ENCODE assay signal across 15 cellular contexts in the genomic region with DNA sequence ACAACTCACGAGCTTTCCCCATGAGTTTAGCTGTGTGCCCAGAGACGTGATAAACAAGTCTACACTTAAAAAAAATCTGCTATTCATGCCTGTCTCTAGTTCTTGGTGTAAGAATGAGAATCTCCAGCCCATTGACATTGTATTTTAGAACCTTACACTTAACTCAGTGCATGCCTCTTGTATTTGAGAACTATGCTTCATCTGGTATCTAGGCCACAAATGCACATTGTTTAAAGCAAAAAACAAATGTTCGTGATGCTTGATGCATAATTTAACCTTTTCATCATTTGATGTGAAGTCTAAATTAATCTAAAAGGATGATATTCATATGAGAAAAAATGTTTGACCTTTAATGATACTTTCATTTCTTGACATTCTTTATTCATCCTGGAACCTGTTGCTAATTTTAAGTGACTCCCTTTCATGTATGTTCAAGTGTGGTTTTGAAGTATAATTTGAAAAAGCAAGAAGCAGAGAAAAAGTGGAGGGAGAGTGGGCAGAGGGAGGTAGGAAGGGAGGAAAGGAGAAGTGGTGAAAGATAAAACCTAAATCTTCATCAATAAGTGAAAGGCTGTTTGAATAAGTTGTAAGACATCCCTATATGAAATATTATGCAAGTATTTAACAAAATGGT.
"Had no signal": no experiment of that assay in that cellular context is flagged by ENCODE, and none has a peak within 500 bp of the region (broad histone marks: within the 10 kb centered on the region; RNA-seq: fewer than 3 reads in every experiment).

No MANE protein-coding gene starts in this region.

- H3K4me3 Mint-ChIP-seq: activated B cell treated with CpG ODN at 0.5 μM for 24 hours; memory B cell; natural killer cell treated with Interleukin-12 subunit alpha and Interleukin-12 subunit beta and Interleukin-15 and Interleukin-18, amount 100 ng/mL, for 72 hours; T-helper 1 cell treated with Interleukin-12 subunit alpha and Interleukin-12 subunit beta and Interleukin-4 antibody, amounts not matched to agents 30 μg/mL and 1 μg/mL, for 36 hours had no signal

- DNase-seq: activated B cell treated with CpG ODN at 0.5 μM for 24 hours; anterior cingulate cortex; body of pancreas; heart right ventricle; islet precursor cell; left colon; ovary; stimulated activated CD4-positive, alpha-beta T cell treated with anti-CD3 and anti-CD28 coated beads, Interleukin-2, amount 100 ng/mL, for 48 hours; stimulated activated CD8-positive, alpha-beta memory T cell treated with anti-CD3 and anti-CD28 coated beads, Interleukin-4, amount 100 ng/mL, for 48 hours; stimulated activated naive CD4-positive, alpha-beta T cell treated with Interleukin-2 at 50 U/mL for 16 hours; T1000; tibial artery had no signal

- H3K9me3 Mint-ChIP-seq: activated B cell treated with CpG ODN at 0.5 μM for 24 hours; memory B cell; natural killer cell treated with Interleukin-12 subunit alpha and Interleukin-12 subunit beta and Interleukin-15 and Interleukin-18, amount 100 ng/mL, for 72 hours had no signal

- H3K4me1 Mint-ChIP-seq: activated B cell treated with CpG ODN at 0.5 μM for 24 hours, memory B cell had no signal

- ATAC-seq: body of pancreas; heart right ventricle; left colon; natural killer cell treated with Interleukin-12 subunit alpha and Interleukin-12 subunit beta and Interleukin-15 and Interleukin-18, amount 100 ng/mL, for 72 hours had no signal

- H3K27ac Mint-ChIP-seq: activated B cell treated with CpG ODN at 0.5 μM for 24 hours; memory B cell; natural killer cell treated with Interleukin-12 subunit alpha and Interleukin-12 subunit beta and Interleukin-15 and Interleukin-18, amount 100 ng/mL, for 72 hours; T-helper 1 cell treated with Interleukin-12 subunit alpha and Interleukin-12 subunit beta and Interleukin-4 antibody, amounts not matched to agents 30 μg/mL and 1 μg/mL, for 36 hours had no signal

- H3K36me3 Mint-ChIP-seq: memory B cell; natural killer cell treated with Interleukin-12 subunit alpha and Interleukin-12 subunit beta and Interleukin-15 and Interleukin-18, amount 100 ng/mL, for 72 hours had no signal
